Comparison of ENCODE assay signal across 8 cellular contexts in genomic region chr12:64083285-64084210, GRCh38.
DNase-seq lines count a peak whose midpoint lies in the region; ATAC-seq, FAIRE-seq and TF ChIP-seq lines count a peak whose summit lies in the region.

No MANE protein-coding gene starts in this region.

- H3K4me1 ChIP-seq in HCT116 (ENCODE audit: control insufficient read depth in 1 of 2, insufficient read depth in 2 of 2, low read length in 2 of 2) (peaks cover 59 to 60% of the 10 kb centered on the region in 2 experiments), adrenal gland (replicated peaks in 1 of 2) (peaks cover 36 to 66% of the 10 kb centered on the region in 2 donors), right cardiac atrium (ENCODE audit: control insufficient read depth, insufficient read depth, low read length) (peaks cover 6% of the 10 kb centered on the region), stomach smooth muscle (ENCODE audit: control insufficient read depth, insufficient read depth, low read length) (peaks cover 20% of the 10 kb centered on the region), spleen (peaks cover 0 to 12% (median 7%) of the 10 kb centered on the region in 6 donors)

- intact Hi-C loops in HCT116 (cut with micrococcal nuclease) (loop anchor here (5.0 kb wide), 2 partner anchors 166 to 241 kb away; partner anchors contain the start of gene SRGAP1), adrenal gland (cut with DNase I) (loop anchor here in 1 of 2 donors (10.0 kb wide), 1 partner anchor 171 kb away; no protein-coding TSS in a partner anchor), right cardiac atrium (cut with DNase I) (loop anchor here in 3 of 4 donors (10.0 kb wide), 1 partner anchor 239 kb away; the partner anchor contains the start of gene SRGAP1 (in 3 of the 3)), spleen (cut with DNase I; ENCODE audit: low total_unique reads) (no loop called here)

- TF ChIP-seq RAD21 in HCT116 (IDR thresholded peaks at IDR 0.05; ENCODE audit: low read depth): no peak

- no peaks in the 10 kb centered on the region for H3K9me2 ChIP-seq in HCT116 (ENCODE audit: insufficient read depth)

- DNase-seq in HCT116 (ENCODE audit: low read depth, low spot score) (no peak), adrenal gland (peak; percentile 88 to 97 (median 94)), right cardiac atrium (peak; percentile 67 to 89 (median 80)), spleen (no peak), GM19239 (ENCODE audit: insufficient read length, low spot score) (no peak), GM12892 (ENCODE audit: insufficient read length) (no peak)

- H3K27ac ChIP-seq in HCT116 (ENCODE audit: low read depth, low read length) (0 out of 2 replicates have a peak overlapping the region, but pooled peaks have one; percentile 15), adrenal gland (peak overlapping the region; percentile 76 to 88 (median 79)), right cardiac atrium (ENCODE audit: low read length) (no peak overlapping the region), stomach smooth muscle (ENCODE audit: low read length) (peak overlapping the region; percentile 71), spleen (peak overlapping the region in 1 of 8 donors; percentile 38)

- WGBS in adrenal gland, 4 donors: 16 to 25% (median 21%) methylated on average over 6 of the region's 6 CpGs
- WGBS in right cardiac atrium: 35% methylated on average over 6 of the region's 6 CpGs
- 57 to 78% (median 65%) methylated on average over 6 of the region's 6 CpGs for WGBS in spleen, 5 donors

- no TSS peak for BruUV-seq in HCT116 (replicated peaks; lab: Mats Ljungman, UMichigan)

- TF ChIP-seq CTCF in HCT116 (IDR thresholded peaks at IDR 0.05 in 2 of 3, conservative IDR thresholded peaks at IDR 0.05 in 1 of 3; ENCODE audit: borderline replicate concordance in 1 of 3, insufficient read depth in 1 of 3, low read depth in 2 of 3, low read length in 2 of 3) (no peak), adrenal gland (IDR thresholded peaks at IDR 0.05) (no peak), spleen (IDR thresholded peaks at IDR 0.05 in 8 of 11, conservative IDR thresholded peaks at IDR 0.05 in 3 of 11) (no peak)

- no peak for FAIRE-seq in GM19239 (lab: Jason Lieb, UNC)
- no peak for FAIRE-seq in GM12892 (lab: Jason Lieb, UNC)

- H3K9me3 ChIP-seq in HCT116 (ENCODE audit: control insufficient read depth in 1 of 2, insufficient read depth in 1 of 2, low read depth in 1 of 2, low read length in 2 of 2): no peaks in the 10 kb centered on the region
- no peaks in the 10 kb centered on the region for H3K9me3 ChIP-seq in adrenal gland (replicated peaks in 1 of 3)
- no peaks in the 10 kb centered on the region for H3K9me3 ChIP-seq in right cardiac atrium (ENCODE audit: control insufficient read depth, low read length)
- no peaks in the 10 kb centered on the region for H3K9me3 ChIP-seq in stomach smooth muscle (ENCODE audit: control insufficient read depth in 2 of 2, low read length in 2 of 2)
- H3K9me3 ChIP-seq in spleen: no peaks in the 10 kb centered on the region

- ATAC-seq in HCT116: no peak
- ATAC-seq in right cardiac atrium: peak; percentile 90 to 91
- no peak for ATAC-seq in GM21737 (IDR thresholded peaks at IDR 0.05; ENCODE audit: unreplicated experiment)

- RAD21 ChIA-PET in HCT116 (lab: Charles Lee; ENCODE audit: low non-redundant PET in 1 of 2, low total read pairs in 2 of 2, uncharacterized antibody in 2 of 2, unreplicated experiment in 2 of 2): interaction anchor here in 1 of 2 experiments (0.6 kb wide), 1 partner anchor 223 kb away, joined by 3 read pairs; no protein-coding TSS in a partner anchor

- H3K4me3 ChIP-seq in HCT116 (replicated peaks in 1 of 2; ENCODE audit: low read depth in 1 of 2, low read length in 2 of 2) (no peak overlapping the region), adrenal gland (no peak overlapping the region), right cardiac atrium (ENCODE audit: low read length) (no peak overlapping the region), stomach smooth muscle (ENCODE audit: low read length in 2 of 2) (peak overlapping the region in 1 of 2 donors; percentile 47), spleen (no peak overlapping the region)

- H3K36me3 ChIP-seq in HCT116 (ENCODE audit: control insufficient read depth in 1 of 2, insufficient read depth in 2 of 2, low read length in 2 of 2) (peaks cover 0 to 5% of the 10 kb centered on the region in 2 experiments; a peak in 1 of 4 replicates), adrenal gland (replicated peaks in 1 of 2) (peaks cover 0 to 8% of the 10 kb centered on the region in 2 donors), stomach smooth muscle (ENCODE audit: control insufficient read depth in 2 of 2, insufficient read depth in 2 of 2, low read length in 2 of 2) (peaks cover 2 to 3% of the 10 kb centered on the region in 2 donors), spleen (peaks cover 0 to 12% (median 0%) of the 10 kb centered on the region in 6 donors)

- H3K27me3 ChIP-seq in HCT116 (ENCODE audit: insufficient read depth, low read length) (no peaks in the 10 kb centered on the region), adrenal gland (no peaks in the 10 kb centered on the region), right cardiac atrium (ENCODE audit: control insufficient read depth, insufficient read depth) (no peaks in the 10 kb centered on the region), stomach smooth muscle (ENCODE audit: control insufficient read depth in 1 of 2, insufficient read depth in 2 of 2, low read length in 2 of 2) (no peaks in the 10 kb centered on the region), spleen (replicated peaks in 1 of 7) (no peaks in the 10 kb centered on the region)

- POLR2A ChIA-PET in HCT116 (lab: Charles Lee): no interaction called here

- CTCF ChIA-PET in HCT116 (lab: Charles Lee): interaction anchor here (0.7 kb wide), 1 partner anchor 239 kb away, joined by 3 read pairs; the partner anchor contains the start of gene SRGAP1

- no peaks in the 10 kb centered on the region for H3K79me2 ChIP-seq in HCT116 (ENCODE audit: insufficient read depth, low read length)

- H3K9ac ChIP-seq in HCT116 (ENCODE audit: low read length): no peak overlapping the region
- peak overlapping the region in 1 of 2 donors; percentile 37 for H3K9ac ChIP-seq in stomach smooth muscle (ENCODE audit: low read length in 2 of 2)

- H4K20me1 ChIP-seq in HCT116 (ENCODE audit: insufficient read depth): no peaks in the 10 kb centered on the region

- H3K4me2 ChIP-seq in HCT116 (ENCODE audit: low read length): 0 out of 2 replicates have a peak overlapping the region, but pooled peaks have one; percentile 18

- TF ChIP-seq POLR2A in HCT116 (IDR thresholded peaks at IDR 0.05; ENCODE audit: borderline replicate concordance, extremely low read depth, insufficient read depth, insufficient read length): no peak
- TF ChIP-seq POLR2A in adrenal gland (IDR thresholded peaks at IDR 0.05): peak in 1 of 2 donors; percentile 62
- no peak for TF ChIP-seq POLR2A in spleen (IDR thresholded peaks at IDR 0.05)
- TF ChIP-seq POLR2A in GM12892 (IDR thresholded peaks at IDR 0.05; ENCODE audit: low read depth, low read length): no peak

- no peak overlapping the region for H2AFZ ChIP-seq in HCT116 (ENCODE audit: low read depth, low read length, poor library complexity, severe bottlenecking)

TF ChIP-seq in HCT116, 20 proteins besides CTCF, POLR2A, EP300 and RAD21:
- TF ChIP-seq CEBPB (IDR thresholded peaks at IDR 0.05; ENCODE audit: low read depth): 0 out of 2 replicates have a peak, but pooled peaks have one; percentile 29
- no peak for TF ChIP-seq MAX (IDR thresholded peaks at IDR 0.05)

Comparison
In these comparisons a context has a peak if more than half of its experiments do, and no peak if none do; other contexts are left out.
1. ATAC-seq: peak in right cardiac atrium (2 of 2); none in HCT116 (single experiment) and GM21737 (single experiment).
2. DNase-seq: peak in adrenal gland (7 of 7) and right cardiac atrium (3 of 3); none in HCT116 (single experiment), spleen (single experiment), GM19239 (single experiment) and GM12892 (single experiment).